In genomic region chr12:26028953-26029740, GRCh38 we compare ENCODE assay signal across 9 cellular contexts.
DNase-seq lines count a peak whose midpoint lies in the region; ATAC-seq and TF ChIP-seq lines count a peak whose summit lies in the region.
"Had no signal": no experiment of that assay in that cellular context is flagged by ENCODE, and none has a peak within 500 bp of the region (broad histone marks: within the 10 kb centered on the region; RNA-seq: fewer than 3 reads in every experiment).

No MANE protein-coding gene starts in this region.

- no peak overlapping the region for H3K9ac ChIP-seq in colonic mucosa (ENCODE audit: low read depth in 2 of 2, low read length in 2 of 2)

- H3K27me3 ChIP-seq in colonic mucosa = no peaks in the 10 kb centered on the region
- H3K27me3 ChIP-seq in lower lobe of right lung (ENCODE audit: low read depth) = no peaks in the 10 kb centered on the region

- peak; percentile 58; the same call in 1 of the 2 replicates for TF ChIP-seq CTCF in GM12875 (IDR thresholded peaks at IDR 0.05; ENCODE audit: borderline replicate concordance, insufficient read depth, low read depth, low read length)
- TF ChIP-seq CTCF in colonic mucosa (IDR thresholded peaks at IDR 0.05) = peak; percentile 65
- peak; percentile 83 for TF ChIP-seq CTCF in lower lobe of right lung (IDR thresholded peaks at IDR 0.05)

- DNase-seq in AG20443 (ENCODE audit: low spot score) (peak; percentile 49), NCI-H82 treated with DMSO at 0.1 percent for 48 hours (lab: John Stamatoyannopoulos, UW; ENCODE audit: unreplicated experiment) (peak; percentile 19), colonic mucosa (peak; percentile 31), lower lobe of right lung (no peak), middle frontal gyrus (ENCODE audit: extremely low spot score, low spot score) (no peak), GDM1 (lab: John Stamatoyannopoulos, UW) (no peak)
- DNase-seq in stimulated activated naive CD4-positive, alpha-beta T cell treated with Interleukin-2 at 50 U/mL for 16 hours (lab: John Stamatoyannopoulos, UW) = no peak

- H3K36me3 ChIP-seq in colonic mucosa = no peaks in the 10 kb centered on the region
- H3K36me3 ChIP-seq in lower lobe of right lung = no peaks in the 10 kb centered on the region

- peak; percentile 47 to 71 for ATAC-seq in lower lobe of right lung
- ATAC-seq: left colon had no signal

- no peak overlapping the region for H3K4me3 ChIP-seq in GM12875 (ENCODE audit: low read depth, low read length)
- no peak overlapping the region for H3K4me3 ChIP-seq in colonic mucosa
- H3K4me3 ChIP-seq in lower lobe of right lung = no peak overlapping the region

- intact Hi-C loops in colonic mucosa (cut with DNase I) (loop anchor here (5.0 to 10.0 kb wide), 2 partner anchors 354 to 592 kb away; no protein-coding TSS in a partner anchor), lower lobe of right lung (cut with DNase I) (loop anchor here (10.0 kb wide), 1 partner anchor 594 kb away; no protein-coding TSS in a partner anchor)

- H3K27ac ChIP-seq in colonic mucosa (no peak overlapping the region), lower lobe of right lung (no peak overlapping the region)

- H3K9me3 ChIP-seq in colonic mucosa = no peaks in the 10 kb centered on the region
- no peaks in the 10 kb centered on the region for H3K9me3 ChIP-seq in lower lobe of right lung

- H3K4me1 ChIP-seq in colonic mucosa (no peaks in the 10 kb centered on the region), lower lobe of right lung (peaks cover 20% of the 10 kb centered on the region)

Comparison
In these comparisons a context has a peak if more than half of its experiments do, and no peak if none do; other contexts are left out.
1. DNase-seq: peak in AG20443 (single experiment), NCI-H82 treated with DMSO at 0.1 percent for 48 hours (single experiment) and colonic mucosa (single experiment); none in lower lobe of right lung (single experiment), middle frontal gyrus (single experiment), GDM1 (single experiment) and stimulated activated naive CD4-positive, alpha-beta T cell treated with Interleukin-2 at 50 U/mL for 16 hours (single experiment).
2. Peak in every context shown above with its lines, with median percentiles within 50 percentile points of each other: CTCF ChIP-seq.